25 cellular contexts compared by ENCODE assay signal in the genomic region with DNA sequence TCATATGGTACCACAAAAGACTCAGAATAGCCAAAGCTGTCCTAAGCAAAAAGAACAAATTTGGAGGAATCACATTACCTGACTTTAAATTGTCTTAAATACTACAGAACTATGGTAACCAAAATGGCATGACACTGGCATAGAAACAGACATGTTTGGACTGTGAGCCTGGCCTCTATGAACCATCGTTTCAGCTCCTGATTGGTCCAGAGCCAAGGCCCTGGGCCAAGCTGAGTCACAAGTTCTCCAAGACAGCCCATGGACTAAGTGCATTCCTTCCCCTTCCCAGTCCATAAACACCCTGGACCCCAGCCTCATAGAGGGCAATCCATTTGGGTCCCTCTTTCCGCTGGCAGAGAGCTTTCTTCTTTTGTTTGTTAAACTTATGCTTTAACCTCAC. TPM values are rescaled to one million over a fixed set of nuclear protein-coding genes. Genes with fewer than 3 reads are reported as not detected.
A peak's percentile ranks its signal among the peaks of the same experiment; 100 is the strongest.
DNase-seq lines count a peak whose midpoint lies in the region; ATAC-seq, FAIRE-seq and TF ChIP-seq lines count a peak whose summit lies in the region.
"Had no signal": no experiment of that assay in that cellular context is flagged by ENCODE, and none has a peak within 500 bp of the region (broad histone marks: within the 10 kb centered on the region; RNA-seq: fewer than 3 reads in every experiment).

No MANE protein-coding gene starts in this region.

- no peak overlapping the region for H3K4me2 ChIP-seq in astrocyte (ENCODE audit: low read length)
- no peak overlapping the region for H3K4me2 ChIP-seq in fibroblast of lung (ENCODE audit: extremely low read depth, insufficient read depth, low read length)
- H3K4me2 ChIP-seq: GM23338 had no signal

- H3K27ac ChIP-seq in astrocyte (ENCODE audit: low read depth, low read length) (no peak overlapping the region), fibroblast of lung (ENCODE audit: insufficient read depth, low read length) (no peak overlapping the region)
- H3K27ac ChIP-seq in CD8-positive, alpha-beta T cell (ENCODE audit: low read depth, low read length), result no peak overlapping the region
- H3K27ac ChIP-seq: 22Rv1, SK-N-MC had no signal

- H3K27ac Mint-ChIP-seq in astrocyte (ENCODE audit: unreplicated experiment), result no peak overlapping the region
- no peak overlapping the region for H3K27ac Mint-ChIP-seq in CD8-positive, alpha-beta T cell
- H3K27ac Mint-ChIP-seq: CD4-positive, CD25-positive, alpha-beta regulatory T cell; GM23338 had no signal

- H3K9ac ChIP-seq in astrocyte (ENCODE audit: low read length) (no peak overlapping the region), fibroblast of lung (ENCODE audit: insufficient read depth, low read length) (no peak overlapping the region)

- no peak for ATAC-seq in HG02571 (IDR thresholded peaks at IDR 0.05; ENCODE audit: unreplicated experiment)
- no peak for ATAC-seq in CD8-positive, alpha-beta T cell
- ATAC-seq in HG02852 (IDR thresholded peaks at IDR 0.05; ENCODE audit: unreplicated experiment), result no peak
- no peak for ATAC-seq in HG03354 (IDR thresholded peaks at IDR 0.05; ENCODE audit: poor library complexity, severe bottlenecking, unreplicated experiment)
- ATAC-seq: GM12878, GM23338, K562, Panc1 had no signal

- no peaks in the 10 kb centered on the region for H4K20me1 ChIP-seq in astrocyte (ENCODE audit: insufficient read depth, low read length)
- no peaks in the 10 kb centered on the region for H4K20me1 ChIP-seq in fibroblast of lung (ENCODE audit: control insufficient read depth, extremely low read depth, insufficient read depth, low read length)

- H3K4me1 ChIP-seq in astrocyte (ENCODE audit: insufficient read depth, low read length) (no peaks in the 10 kb centered on the region), fibroblast of lung (ENCODE audit: control insufficient read depth, extremely low read depth, insufficient read depth, low read length) (no peaks in the 10 kb centered on the region)
- no peaks in the 10 kb centered on the region for H3K4me1 ChIP-seq in CD8-positive, alpha-beta T cell (ENCODE audit: insufficient read depth, low read length)

- H3K79me2 ChIP-seq in astrocyte (ENCODE audit: insufficient read depth, low read length) (no peaks in the 10 kb centered on the region), fibroblast of lung (ENCODE audit: control insufficient read depth, insufficient read depth, low read length) (no peaks in the 10 kb centered on the region)

- no peaks in the 10 kb centered on the region for H3K27me3 Mint-ChIP-seq in astrocyte (ENCODE audit: low read depth, unreplicated experiment)
- H3K27me3 Mint-ChIP-seq in CD8-positive, alpha-beta T cell (ENCODE audit: low read depth), result no peaks in the 10 kb centered on the region
- H3K27me3 Mint-ChIP-seq: CD4-positive, CD25-positive, alpha-beta regulatory T cell had no signal

- CTCF ChIA-PET in CD8-positive, alpha-beta T cell (lab: Charles Lee), result no interaction called here

- FAIRE-seq in astrocyte (lab: Jason Lieb, UNC), result no peak
- FAIRE-seq: GM12878, HTR-8/SVneo, K562 had no signal

- peaks cover 18% of the 10 kb centered on the region for H3K9me3 Mint-ChIP-seq in astrocyte (ENCODE audit: unreplicated experiment)
- H3K9me3 Mint-ChIP-seq in CD8-positive, alpha-beta T cell, result peaks cover 60% of the 10 kb centered on the region

- H3K4me1 Mint-ChIP-seq in astrocyte (ENCODE audit: low read depth, unreplicated experiment), result no peaks in the 10 kb centered on the region
- no peaks in the 10 kb centered on the region for H3K4me1 Mint-ChIP-seq in CD8-positive, alpha-beta T cell (ENCODE audit: low read depth)
- H3K4me1 Mint-ChIP-seq: GM23338 had no signal

- POLR2A ChIA-PET in CD8-positive, alpha-beta T cell (lab: Charles Lee), result interaction anchor here (0.8 kb wide), 1 partner anchor 10 kb away, joined by 3 read pairs; no protein-coding TSS in a partner anchor

- no peaks in the 10 kb centered on the region for H3K27me3 ChIP-seq in astrocyte (ENCODE audit: insufficient read depth, low read length)
- no peaks in the 10 kb centered on the region for H3K27me3 ChIP-seq in fibroblast of lung (ENCODE audit: control insufficient read depth, insufficient read depth, low read length)
- no peaks in the 10 kb centered on the region for H3K27me3 ChIP-seq in CD8-positive, alpha-beta T cell (ENCODE audit: insufficient read depth, low read length)

- peaks cover 20% of the 10 kb centered on the region for H3K36me3 Mint-ChIP-seq in astrocyte (ENCODE audit: low read depth, unreplicated experiment)
- peaks cover 85% of the 10 kb centered on the region for H3K36me3 Mint-ChIP-seq in CD8-positive, alpha-beta T cell

- H3K4me3 ChIP-seq in AG10803 (ENCODE audit: low read length) (no peak overlapping the region), astrocyte (ENCODE audit: insufficient read depth, low read depth, low read length) (no peak overlapping the region), fibroblast of lung (replicated peaks in 1 of 4; ENCODE audit: control extremely low read depth in 1 of 4, insufficient read depth in 1 of 4, low read depth in 3 of 4, low read length in 4 of 4) (no peak overlapping the region)
- no peak overlapping the region for H3K4me3 ChIP-seq in CD8-positive, alpha-beta T cell (ENCODE audit: low read depth, low read length)
- H3K4me3 ChIP-seq: GM12878, GM23338, K562, SK-N-MC had no signal

- DNase-seq in AG10803 (ENCODE audit: low read depth) (peak; percentile 9), M059J (ENCODE audit: low read depth) (peak; percentile 52), astrocyte (ENCODE audit: low read depth) (peak; percentile 7), fibroblast of lung (ENCODE audit: low read depth in 2 of 2) (peak; percentile 6 to 20)
- no peak for DNase-seq in CD8-positive, alpha-beta T cell
- DNase-seq: CD4-positive, CD25-positive, alpha-beta regulatory T cell; GDM1; HCEC 1CT; Kasumi-1; NCI-H2029; NCI-H69; SIG-M5 had no signal

- H2AFZ ChIP-seq in astrocyte (ENCODE audit: low read depth, low read length) (no peak overlapping the region), fibroblast of lung (ENCODE audit: low read length) (no peak overlapping the region)
- H2AFZ ChIP-seq: GM23338 had no signal

- intact Hi-C loops in CD8-positive, alpha-beta T cell (cut with DNase I, micrococcal nuclease), result no loop called here

- H3K9me3 ChIP-seq in astrocyte (ENCODE audit: insufficient read depth, low read depth, low read length) (peaks cover 1% of the 10 kb centered on the region), fibroblast of lung (ENCODE audit: control insufficient read depth, insufficient read depth, low read depth, low read length) (no peaks in the 10 kb centered on the region)
- peaks cover 17% of the 10 kb centered on the region for H3K9me3 ChIP-seq in CD8-positive, alpha-beta T cell (ENCODE audit: low read length)

- H3K36me3 ChIP-seq in astrocyte (ENCODE audit: insufficient read depth, low read length), result no peaks in the 10 kb centered on the region
- no peaks in the 10 kb centered on the region for H3K36me3 ChIP-seq in fibroblast of lung (ENCODE audit: control insufficient read depth, insufficient read depth, low read length)
- H3K36me3 ChIP-seq in CD8-positive, alpha-beta T cell (ENCODE audit: insufficient read depth, low read length), result peaks cover 3% of the 10 kb centered on the region

- no peak overlapping the region for H3K4me3 Mint-ChIP-seq in astrocyte (ENCODE audit: unreplicated experiment)
- H3K4me3 Mint-ChIP-seq in CD8-positive, alpha-beta T cell, result no peak overlapping the region
- H3K4me3 Mint-ChIP-seq: CD4-positive, CD25-positive, alpha-beta regulatory T cell; GM23338 had no signal

- no peak for TF ChIP-seq CTCF in AG10803 (conservative IDR thresholded peaks at IDR 0.05; ENCODE audit: low read length)
- TF ChIP-seq CTCF in astrocyte (IDR thresholded peaks at IDR 0.05; ENCODE audit: insufficient read depth, low read depth, low read length), result no peak
- TF ChIP-seq CTCF in fibroblast of lung (conservative IDR thresholded peaks at IDR 0.05 in 1 of 2, IDR thresholded peaks at IDR 0.05 in 1 of 2; ENCODE audit: low read depth in 1 of 2, low read length in 2 of 2), result no peak
- TF ChIP-seq CTCF in CD8-positive, alpha-beta T cell (IDR thresholded peaks at IDR 0.05), result no peak

RNA-seq across cellular contexts. Expression of a gene that starts 12.1 kb away (rescaled TPM):
- not detected in 2 replicates for total RNA-seq in M059J (2014; rRNA removed; shearing (Covaris generic))
- 1.1 and 2.2 TPM in 2 replicates for total RNA-seq in astrocyte
- 0.66 and 0.77 TPM in 2 replicates for total RNA-seq in fibroblast of lung
- 0.93 and 1.7 TPM in 2 replicates for polyA plus RNA-seq in fibroblast of lung
- 0.90 and 1.6 TPM in 2 replicates for polyA plus RNA-seq in fibroblast of lung (2012)
- polyA minus RNA-seq in fibroblast of lung (ENCODE audit: low replicate concordance), result 7.1 TPM in 1 of 2 replicates, not detected in the other
- not detected for total RNA-seq in CD8-positive, alpha-beta T cell

RNA-seq across cellular contexts. Expression of a gene that starts 22.7 kb away (rescaled TPM):
- total RNA-seq in M059J (2014; rRNA removed; shearing (Covaris generic)), result 3.6 and 14.5 TPM in 2 replicates
- total RNA-seq in astrocyte, result 7.9 and 10.6 TPM in 2 replicates
- total RNA-seq in fibroblast of lung, result 8.7 and 19.2 TPM in 2 replicates
- 1.2 and 1.6 TPM in 2 replicates for polyA plus RNA-seq in fibroblast of lung
- polyA plus RNA-seq in fibroblast of lung (2012), result 1.2 and 2.4 TPM in 2 replicates
- polyA minus RNA-seq in fibroblast of lung (ENCODE audit: low replicate concordance), result 13.2 TPM in 1 of 2 replicates, not detected in the other
- 10 to 100 TPM; 14.5 to 15.4 TPM for total RNA-seq in CD8-positive, alpha-beta T cell

RNA-seq across cellular contexts. Expression of a gene that starts 35.2 kb away (rescaled TPM):
- total RNA-seq in M059J (2014; rRNA removed; shearing (Covaris generic)), result not detected in 2 replicates
- total RNA-seq in astrocyte (0.27 and 0.29 TPM in 2 replicates), fibroblast of lung (0.50 and 0.51 TPM in 2 replicates)
- 0.06 and 0.10 TPM in 2 replicates for polyA plus RNA-seq in fibroblast of lung
- polyA plus RNA-seq in fibroblast of lung (2012), result not detected in 2 replicates
- polyA minus RNA-seq in fibroblast of lung (ENCODE audit: low replicate concordance), result not detected in 2 replicates
- not detected for total RNA-seq in CD8-positive, alpha-beta T cell
- total RNA-seq: CD4-positive, CD25-positive, alpha-beta regulatory T cell had no signal
- polyA plus RNA-seq: CD4-positive, CD25-positive, alpha-beta regulatory T cell; K562 had no signal

RNA-seq across cellular contexts. Expression of a gene that starts 48.0 kb away (rescaled TPM):
- total RNA-seq in M059J (2014; rRNA removed; shearing (Covaris generic)), result not detected in 2 replicates
- 0.34 and 0.43 TPM in 2 replicates for total RNA-seq in astrocyte
- 1.0 and 1.7 TPM in 2 replicates for total RNA-seq in fibroblast of lung
- not detected in 2 replicates for polyA plus RNA-seq in fibroblast of lung
- polyA plus RNA-seq in fibroblast of lung (2012), result not detected in 2 replicates
- polyA minus RNA-seq in fibroblast of lung (ENCODE audit: low replicate concordance), result not detected in 2 replicates
- under 1 TPM; 0.19 TPM for total RNA-seq in CD8-positive, alpha-beta T cell
- polyA plus RNA-seq: BJ; CD4-positive, CD25-positive, alpha-beta regulatory T cell; GM23338 had no signal

RNA-seq across cellular contexts. Expression of a gene that starts 51.4 kb away (rescaled TPM):
- not detected in 2 replicates for total RNA-seq in M059J (2014; rRNA removed; shearing (Covaris generic))
- total RNA-seq in astrocyte (not detected in 2 replicates), fibroblast of lung (0.17 TPM in 1 of 2 replicates, not detected in the other)
- polyA plus RNA-seq in fibroblast of lung, result not detected in 2 replicates
- not detected in 2 replicates for polyA plus RNA-seq in fibroblast of lung (2012)
- polyA minus RNA-seq in fibroblast of lung (ENCODE audit: low replicate concordance), result not detected in 2 replicates
- not detected for total RNA-seq in CD8-positive, alpha-beta T cell
- total RNA-seq: CD4-positive, CD25-positive, alpha-beta regulatory T cell; GM23338; K562; MCF 10A; NCI-H460 had no signal
- polyA plus RNA-seq: BJ, GM23338, K562 had no signal

Comparison
In these comparisons a context has a peak if more than half of its experiments do, and no peak if none do; other contexts are left out.
1. DNase-seq: peak in AG10803 (single experiment), M059J (single experiment), astrocyte (single experiment) and fibroblast of lung (2 of 2); none in CD8-positive, alpha-beta T cell (0 of 7).